1 cellular context compared by ENCODE assay signal in genomic region chr1:54002544-54003248, GRCh38.
TF ChIP-seq lines count a peak whose summit lies in the region.

No MANE protein-coding gene starts in this region.

TF ChIP-seq in K562, 482 proteins besides CTCF, POLR2A, EP300 and RAD21:
- TF ChIP-seq ZFP36 (IDR thresholded peaks at IDR 0.05; ENCODE audit: low read depth, low read length, partially characterized antibody) (peak; percentile 26), ZNF431 (CRISPR knock-in tag; IDR thresholded peaks at IDR 0.05) (peak; percentile 93), MTA1 (IDR thresholded peaks at IDR 0.05; ENCODE audit: borderline replicate concordance) (no peak), TRIM24 (IDR thresholded peaks at IDR 0.05) (no peak), RAD51 (IDR thresholded peaks at IDR 0.05; ENCODE audit: borderline replicate concordance, low read depth) (no peak), ZNF668 (CRISPR knock-in tag; IDR thresholded peaks at IDR 0.05) (no peak), OTX1 (CRISPR knock-in tag; IDR thresholded peaks at IDR 0.05) (no peak), SRSF7 (optimal IDR thresholded peaks at IDR 0.05; ENCODE audit: low read depth, low read length) (no peak), ZNF175 (CRISPR knock-in tag; IDR thresholded peaks at IDR 0.05; ENCODE audit: low read depth) (no peak), U2AF2 (optimal IDR thresholded peaks at IDR 0.05; ENCODE audit: low read depth, low read length) (no peak)
- TF ChIP-seq, protein P1, sequence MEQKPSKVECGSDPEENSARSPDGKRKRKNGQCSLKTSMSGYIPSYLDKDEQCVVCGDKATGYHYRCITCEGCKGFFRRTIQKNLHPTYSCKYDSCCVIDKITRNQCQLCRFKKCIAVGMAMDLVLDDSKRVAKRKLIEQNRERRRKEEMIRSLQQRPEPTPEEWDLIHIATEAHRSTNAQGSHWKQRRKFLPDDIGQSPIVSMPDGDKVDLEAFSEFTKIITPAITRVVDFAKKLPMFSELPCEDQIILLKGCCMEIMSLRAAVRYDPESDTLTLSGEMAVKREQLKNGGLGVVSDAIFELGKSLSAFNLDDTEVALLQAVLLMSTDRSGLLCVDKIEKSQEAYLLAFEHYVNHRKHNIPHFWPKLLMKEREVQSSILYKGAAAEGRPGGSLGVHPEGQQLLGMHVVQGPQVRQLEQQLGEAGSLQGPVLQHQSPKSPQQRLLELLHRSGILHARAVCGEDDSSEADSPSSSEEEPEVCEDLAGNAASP (IDR thresholded peaks at IDR 0.05): no peak
